Comparison of ENCODE assay signal across 32 cellular contexts in genomic region chr15:71465109-71465508, GRCh38.
DNase-seq lines count a peak whose midpoint lies in the region; ATAC-seq and TF ChIP-seq lines count a peak whose summit lies in the region.
"Had no signal": no experiment of that assay in that cellular context is flagged by ENCODE, and none has a peak within 500 bp of the region (broad histone marks: within the 10 kb centered on the region; RNA-seq: fewer than 3 reads in every experiment).

No MANE protein-coding gene starts in this region.

- H3K36me3 ChIP-seq in esophagus squamous epithelium (no peaks in the 10 kb centered on the region), mucosa of descending colon (ENCODE audit: low read depth) (no peaks in the 10 kb centered on the region)
- no peaks in the 10 kb centered on the region for H3K36me3 ChIP-seq in CD4-positive, alpha-beta memory T cell (ENCODE audit: insufficient read depth, low read length)
- H3K36me3 ChIP-seq: esophagus muscularis mucosa, heart right ventricle, pancreas, right atrium auricular region, SJCRH30, upper lobe of right lung had no signal

- H3K36me3 Mint-ChIP-seq in CD4-positive, alpha-beta memory T cell = no peaks in the 10 kb centered on the region
- H3K36me3 Mint-ChIP-seq: activated naive CD8-positive, alpha-beta T cell treated with anti-CD3 and anti-CD28 coated beads for 36 hours had no signal

- peak; percentile 55 for ATAC-seq in mucosa of descending colon
- ATAC-seq: activated T-cell treated with anti-CD3 and anti-CD28 coated beads, Interleukin-2, amount 50 U/mL, for 4 hours; stimulated activated naive CD8-positive, alpha-beta T cell treated with anti-CD3 and anti-CD28 coated beads, Interleukin-15, Interleukin-2, amounts not matched to agents 100 U/mL and 50 U/mL, for 24 hours; upper lobe of right lung had no signal

- H3K27ac Mint-ChIP-seq in CD4-positive, alpha-beta memory T cell = no peak overlapping the region
- H3K27ac Mint-ChIP-seq: activated B cell treated with CpG ODN at 0.5 μM for 24 hours; activated CD4-positive, alpha-beta T cell treated with anti-CD3 and anti-CD28 coated beads, Interleukin-2, amount 10 ng/mL, durations not matched to agents 7 days and 5 days; activated naive CD8-positive, alpha-beta T cell treated with anti-CD3 and anti-CD28 coated beads for 36 hours; memory B cell had no signal

- H3K4me3 Mint-ChIP-seq in CD4-positive, alpha-beta memory T cell = no peak overlapping the region
- H3K4me3 Mint-ChIP-seq: activated B cell treated with CpG ODN at 0.5 μM for 24 hours; activated CD4-positive, alpha-beta T cell treated with anti-CD3 and anti-CD28 coated beads, Interleukin-2, amount 10 ng/mL, durations not matched to agents 7 days and 5 days; activated naive CD8-positive, alpha-beta T cell treated with anti-CD3 and anti-CD28 coated beads for 36 hours; activated T-cell treated with anti-CD3 and anti-CD28 coated beads, Interleukin-2, amount 50 U/mL, for 4 hours; memory B cell; neural crest cell had no signal

- H3K27me3 ChIP-seq in esophagus squamous epithelium = no peaks in the 10 kb centered on the region
- H3K27me3 ChIP-seq in CD4-positive, alpha-beta memory T cell (ENCODE audit: insufficient read depth, low read length) = no peaks in the 10 kb centered on the region
- H3K27me3 ChIP-seq: esophagus muscularis mucosa, heart right ventricle, pancreas, right atrium auricular region, SJCRH30, upper lobe of right lung had no signal

- H3K27me3 Mint-ChIP-seq in CD4-positive, alpha-beta memory T cell = peaks cover 0 to 5% of the 10 kb centered on the region in 2 donors

- intact Hi-C loops in esophagus squamous epithelium (cut with DNase I) = no loop called here
- intact Hi-C loops in mucosa of descending colon (cut with DNase I, micrococcal nuclease) = no loop called here
- intact Hi-C loops in CD4-positive, alpha-beta memory T cell (cut with micrococcal nuclease) = no loop called here

- peak overlapping the region in 3 of 4 donors; percentile 2 to 34 (median 31) for H3K27ac ChIP-seq in esophagus squamous epithelium
- no peak overlapping the region for H3K27ac ChIP-seq in CD4-positive, alpha-beta memory T cell (ENCODE audit: low read depth, low read length)
- H3K27ac ChIP-seq: C4-2B, esophagus muscularis mucosa, pancreas, right atrium auricular region, SJCRH30, upper lobe of right lung had no signal

- POLR2A ChIA-PET in CD4-positive, alpha-beta memory T cell (lab: Charles Lee; ENCODE audit: partially characterized antibody) = no interaction called here

- H3K9me3 ChIP-seq in esophagus squamous epithelium (no peaks in the 10 kb centered on the region), mucosa of descending colon (no peaks in the 10 kb centered on the region)
- no peaks in the 10 kb centered on the region for H3K9me3 ChIP-seq in CD4-positive, alpha-beta memory T cell (ENCODE audit: control insufficient read depth in 1 of 2, low read length in 2 of 2)
- H3K9me3 ChIP-seq: esophagus muscularis mucosa, pancreas, right atrium auricular region, SJCRH30, upper lobe of right lung had no signal

- WGBS in esophagus squamous epithelium, 2 donors = 0 to 9% methylated on average over 1 of the region's 1 CpG

- H3K4me1 Mint-ChIP-seq in CD4-positive, alpha-beta memory T cell = no peaks in the 10 kb centered on the region
- H3K4me1 Mint-ChIP-seq: activated B cell treated with CpG ODN at 0.5 μM for 24 hours; activated CD4-positive, alpha-beta T cell treated with anti-CD3 and anti-CD28 coated beads, Interleukin-2, amount 10 ng/mL, durations not matched to agents 7 days and 5 days; activated naive CD8-positive, alpha-beta T cell treated with anti-CD3 and anti-CD28 coated beads for 36 hours; memory B cell; neural crest cell had no signal

- CTCF ChIA-PET in CD4-positive, alpha-beta memory T cell (lab: Charles Lee; ENCODE audit: partially characterized antibody) = no interaction called here

- H3K4me1 ChIP-seq in esophagus squamous epithelium (peaks cover 0 to 36% (median 10%) of the 10 kb centered on the region in 3 donors), mucosa of descending colon (ENCODE audit: low read depth) (no peaks in the 10 kb centered on the region)
- no peaks in the 10 kb centered on the region for H3K4me1 ChIP-seq in CD4-positive, alpha-beta memory T cell (ENCODE audit: insufficient read depth, low read length)
- H3K4me1 ChIP-seq: pancreas, right atrium auricular region, SJCRH30, upper lobe of right lung had no signal

- DNase-seq in HCEC 1CT (peak; percentile 17), NCI-H69 (lab: John Stamatoyannopoulos, UW) (peak; percentile 2), esophagus squamous epithelium (lab: John Stamatoyannopoulos, UW) (no peak), mucosa of descending colon (no peak), AG20443 (ENCODE audit: low spot score) (no peak)
- no peak for DNase-seq in stimulated activated naive CD4-positive, alpha-beta T cell (lab: John Stamatoyannopoulos, UW)
- no peak for DNase-seq in CD4-positive, alpha-beta memory T cell
- DNase-seq: activated B cell treated with CpG ODN at 0.5 μM for 24 hours; activated CD4-positive, alpha-beta T cell treated with anti-CD3 and anti-CD28 coated beads, Interleukin-2, amount 10 ng/mL, durations not matched to agents 7 days and 5 days; activated gamma-delta T cell; activated naive CD8-positive, alpha-beta T cell treated with anti-CD3 and anti-CD28 coated beads for 36 hours; activated T-cell treated with anti-CD3 and anti-CD28 coated beads, Interleukin-2, amount 50 U/mL, for 4 hours; aorta; foreskin melanocyte; heart right ventricle; kidney glomerular epithelial cell; NCI-H1092; NCI-H187; NCI-H2171 treated with DMSO at 0.1 percent for 48 hours; NCI-H510A treated with DMSO at 0.1 percent for 48 hours; NK-92 treated with Interleukin-12 subunit alpha and Interleukin-12 subunit beta, amount 100 ng/mL, for 24 hours; pancreas; SJCRH30; stimulated activated CD4-positive, alpha-beta T cell treated with anti-CD3 and anti-CD28 coated beads, Interleukin-1b, Interleukin-23, amount 100 ng/mL, for 48 hours; stimulated activated naive CD8-positive, alpha-beta T cell treated with anti-CD3 and anti-CD28 coated beads, Interleukin-15, Interleukin-2, amounts not matched to agents 100 U/mL and 50 U/mL, for 24 hours; upper lobe of right lung had no signal

- TF ChIP-seq CTCF in esophagus squamous epithelium (IDR thresholded peaks at IDR 0.05) (no peak), mucosa of descending colon (IDR thresholded peaks at IDR 0.05) (no peak)

- H3K4me3 ChIP-seq in esophagus squamous epithelium (no peak overlapping the region), mucosa of descending colon (no peak overlapping the region)
- H3K4me3 ChIP-seq in CD4-positive, alpha-beta memory T cell (ENCODE audit: low read length in 2 of 2) = no peak overlapping the region
- H3K4me3 ChIP-seq: esophagus muscularis mucosa, heart right ventricle, pancreas, right atrium auricular region, SJCRH30, smooth muscle cell, upper lobe of right lung had no signal

- TF ChIP-seq POLR2A in esophagus squamous epithelium (IDR thresholded peaks at IDR 0.05) = no peak

- H3K9me3 Mint-ChIP-seq in CD4-positive, alpha-beta memory T cell = no peaks in the 10 kb centered on the region
- H3K9me3 Mint-ChIP-seq: activated CD4-positive, alpha-beta T cell treated with anti-CD3 and anti-CD28 coated beads, Interleukin-2, amount 10 ng/mL, durations not matched to agents 7 days and 5 days; activated naive CD8-positive, alpha-beta T cell treated with anti-CD3 and anti-CD28 coated beads for 36 hours; activated T-cell treated with anti-CD3 and anti-CD28 coated beads, Interleukin-2, amount 50 U/mL, for 4 hours; memory B cell; neural crest cell had no signal

Comparison
In these comparisons a context has a peak if more than half of its experiments do, and no peak if none do; other contexts are left out.
1. DNase-seq: peak in HCEC 1CT (single experiment) and NCI-H69 (single experiment); none in esophagus squamous epithelium (single experiment), mucosa of descending colon (0 of 3), AG20443 (single experiment), stimulated activated naive CD4-positive, alpha-beta T cell (0 of 6) and CD4-positive, alpha-beta memory T cell (0 of 5).